1 cellular context compared by ENCODE assay signal in genomic region chr18:49491534-49491856, GRCh38.
TF ChIP-seq lines count a peak whose summit lies in the region.

No MANE protein-coding gene starts in this region.

TF ChIP-seq in GM12878, 131 proteins besides CTCF, POLR2A, EP300 and RAD21:
- 0 out of 2 replicates have a peak, but pooled peaks have one; percentile 14 for TF ChIP-seq TAF1 (IDR thresholded peaks at IDR 0.05; ENCODE audit: borderline replicate concordance, low read depth, low read length)
- TF ChIP-seq POU2F2 (IDR thresholded peaks at IDR 0.05; ENCODE audit: borderline replicate concordance, low read depth, low read length): 0 out of 3 replicates have a peak, but pooled peaks have one; percentile 6
- TF ChIP-seq SMAD5 (IDR thresholded peaks at IDR 0.05; ENCODE audit: low read depth): 0 out of 2 replicates have a peak, but pooled peaks have one; percentile 59
- TF ChIP-seq LARP7 (IDR thresholded peaks at IDR 0.05): no peak
- 0 out of 2 replicates have a peak, but pooled peaks have one; percentile 35 for TF ChIP-seq POLR2AphosphoS2 (IDR thresholded peaks at IDR 0.05; ENCODE audit: low read depth, low read length)
